Comparison of ENCODE assay signal across 21 cellular contexts in the genomic region with DNA sequence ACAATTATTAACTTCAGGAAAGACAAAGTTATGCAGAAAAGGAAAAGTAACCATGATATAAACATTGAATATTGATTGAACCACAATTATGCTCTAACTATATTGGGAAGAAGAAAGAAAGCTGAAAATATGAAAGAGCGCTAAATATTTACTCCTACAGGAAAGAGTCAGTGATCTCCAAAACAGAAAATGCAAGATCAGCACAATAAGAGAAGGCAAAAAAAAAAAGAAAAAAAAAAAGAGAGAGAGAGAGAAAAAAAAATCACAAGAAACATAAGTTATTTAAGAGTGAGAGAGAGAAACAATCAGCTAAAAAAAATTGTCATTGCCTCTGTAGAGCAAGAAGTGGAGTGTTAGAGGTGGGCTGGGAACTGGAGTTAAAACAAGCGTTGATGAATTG. TPM values are rescaled to one million over a fixed set of nuclear protein-coding genes. Genes with fewer than 3 reads are reported as not detected.
DNase-seq lines count a peak whose midpoint lies in the region; ATAC-seq and TF ChIP-seq lines count a peak whose summit lies in the region.
"Had no signal": no experiment of that assay in that cellular context is flagged by ENCODE, and none has a peak within 500 bp of the region (broad histone marks: within the 10 kb centered on the region; RNA-seq: fewer than 3 reads in every experiment).

No MANE protein-coding gene starts in this region.

- DNase-seq in activated T-cell treated with anti-CD3 and anti-CD28 coated beads, Interleukin-2, amount 50 U/mL, for 72 hours: no peak
- no peak for DNase-seq in activated T-cell treated with anti-CD3 and anti-CD28 coated beads, Interleukin-2, amount 50 U/mL, for 24 hours
- DNase-seq in IMR-90 (no peak), endothelial cell (ENCODE audit: low spot score) (no peak), upper lobe of right lung (no peak), SJCRH30 (no peak)
- DNase-seq: DMS53, EL, Karpas-422, NCI-H1694 treated with DMSO at 0.1 percent for 48 hours, NCI-H2081 treated with DMSO at 0.1 percent for 48 hours, NCI-H2171 treated with DMSO at 0.1 percent for 48 hours, NCI-H446, NCI-H526, Peyer's patch had no signal

- H3K4ac ChIP-seq in IMR-90 (ENCODE audit: low read depth, low read length): no peak overlapping the region

- no CpG with 5 or more reads among the region's 2 CpGs for WGBS in IMR-90 (ENCODE audit: extremely low coverage in 2 of 2, insufficient read length in 1 of 2), 2 experiments

- no peaks in the 10 kb centered on the region for H4K20me1 ChIP-seq in IMR-90 (ENCODE audit: insufficient read depth, low read length)
- H4K20me1 ChIP-seq: BLaER1 treated with 17β-estradiol and CSF1 and Interleukin-3, amounts not matched to agents 10 nM and 100 nM had no signal

- no peak overlapping the region for H2BK20ac ChIP-seq in IMR-90 (ENCODE audit: low read depth, low read length)

- peaks cover 0 to 17% of the 10 kb centered on the region in 2 donors for H3K36me3 Mint-ChIP-seq in activated T-cell treated with anti-CD3 and anti-CD28 coated beads, Interleukin-2, amount 50 U/mL, for 72 hours (ENCODE audit: insufficient read depth in 2 of 2)
- H3K36me3 Mint-ChIP-seq in activated T-cell treated with anti-CD3 and anti-CD28 coated beads, Interleukin-2, amount 50 U/mL, for 24 hours (ENCODE audit: low read depth): peaks cover 79% of the 10 kb centered on the region
- H3K36me3 Mint-ChIP-seq in endothelial cell (ENCODE audit: low read depth, unreplicated experiment): peaks cover 7% of the 10 kb centered on the region
- peaks cover 52% of the 10 kb centered on the region for H3K36me3 Mint-ChIP-seq in stimulated activated memory B cell treated with anti-CD40 and anti-IgM and Interleukin-4, amounts not matched to agents 10 μg/mL and 1 μg/mL and 100 μg/mL, for 72 hours

- H3K4me1 ChIP-seq in IMR-90 (ENCODE audit: control insufficient read depth, insufficient read depth, low read length) (no peaks in the 10 kb centered on the region), upper lobe of right lung (no peaks in the 10 kb centered on the region), SJCRH30 (no peaks in the 10 kb centered on the region)
- H3K4me1 ChIP-seq: Peyer's patch, SJSA1 had no signal

- H3K9me1 ChIP-seq in IMR-90 (ENCODE audit: insufficient read depth, low read length): no peaks in the 10 kb centered on the region

- no TSS peak for BruUV-seq in IMR-90 (replicated peaks; lab: Mats Ljungman, UMichigan)

- no peak overlapping the region for H2BK15ac ChIP-seq in IMR-90 (ENCODE audit: low read depth, low read length)

- ATAC-seq in activated T-cell treated with anti-CD3 and anti-CD28 coated beads, Interleukin-2, amount 50 U/mL, for 72 hours (replicated peaks in 1 of 2): no peak
- ATAC-seq in IMR-90 (ENCODE audit: low read depth) (no peak), HG03442 (IDR thresholded peaks at IDR 0.05; ENCODE audit: unreplicated experiment) (no peak), upper lobe of right lung (no peak)
- no peak for ATAC-seq in stimulated activated memory B cell treated with anti-CD40 and anti-IgM and Interleukin-4, amounts not matched to agents 10 μg/mL and 1 μg/mL and 100 μg/mL, for 72 hours

- no peak overlapping the region for H3K14ac ChIP-seq in IMR-90 (replicated peaks; ENCODE audit: low read depth, low read length)

- no peaks in the 10 kb centered on the region for H3K9me3 ChIP-seq in IMR-90 (ENCODE audit: control insufficient read depth, insufficient read depth, low read length)
- H3K9me3 ChIP-seq in upper lobe of right lung: no peaks in the 10 kb centered on the region
- H3K9me3 ChIP-seq in SJCRH30 (replicated peaks): no peaks in the 10 kb centered on the region
- H3K9me3 ChIP-seq: BLaER1 treated with 17β-estradiol and CSF1 and Interleukin-3, amounts not matched to agents 10 nM and 100 nM; HAP-1; Peyer's patch; SJSA1 had no signal

- H3K4me3 Mint-ChIP-seq in activated T-cell treated with anti-CD3 and anti-CD28 coated beads, Interleukin-2, amount 50 U/mL, for 72 hours: no peak overlapping the region
- no peak overlapping the region for H3K4me3 Mint-ChIP-seq in activated T-cell treated with anti-CD3 and anti-CD28 coated beads, Interleukin-2, amount 50 U/mL, for 24 hours
- no peak overlapping the region for H3K4me3 Mint-ChIP-seq in endothelial cell (ENCODE audit: unreplicated experiment)
- H3K4me3 Mint-ChIP-seq in stimulated activated memory B cell treated with anti-CD40 and anti-IgM and Interleukin-4, amounts not matched to agents 10 μg/mL and 1 μg/mL and 100 μg/mL, for 72 hours: no peak overlapping the region

- no peaks in the 10 kb centered on the region for H3K4me1 Mint-ChIP-seq in activated T-cell treated with anti-CD3 and anti-CD28 coated beads, Interleukin-2, amount 50 U/mL, for 72 hours (ENCODE audit: low read depth)
- H3K4me1 Mint-ChIP-seq in activated T-cell treated with anti-CD3 and anti-CD28 coated beads, Interleukin-2, amount 50 U/mL, for 24 hours (ENCODE audit: low read depth): peaks cover 2% of the 10 kb centered on the region
- H3K4me1 Mint-ChIP-seq in endothelial cell (ENCODE audit: unreplicated experiment): no peaks in the 10 kb centered on the region
- H3K4me1 Mint-ChIP-seq in stimulated activated memory B cell treated with anti-CD40 and anti-IgM and Interleukin-4, amounts not matched to agents 10 μg/mL and 1 μg/mL and 100 μg/mL, for 72 hours: no peaks in the 10 kb centered on the region

- TF ChIP-seq POLR2A in IMR-90 (IDR thresholded peaks at IDR 0.05; ENCODE audit: low read depth, low read length): no peak

- H2BK5ac ChIP-seq in IMR-90 (ENCODE audit: low read depth, low read length, poor library complexity, severe bottlenecking): no peak overlapping the region

- dilution Hi-C loops in IMR-90 (cut with HindIII; ENCODE audit: low sequenced_read_pairs, unreplicated experiment): no loop called here

- no peaks in the 10 kb centered on the region for H3K9me3 Mint-ChIP-seq in activated T-cell treated with anti-CD3 and anti-CD28 coated beads, Interleukin-2, amount 50 U/mL, for 72 hours
- H3K9me3 Mint-ChIP-seq in activated T-cell treated with anti-CD3 and anti-CD28 coated beads, Interleukin-2, amount 50 U/mL, for 24 hours: no peaks in the 10 kb centered on the region
- no peaks in the 10 kb centered on the region for H3K9me3 Mint-ChIP-seq in endothelial cell (ENCODE audit: unreplicated experiment)
- H3K9me3 Mint-ChIP-seq in stimulated activated memory B cell treated with anti-CD40 and anti-IgM and Interleukin-4, amounts not matched to agents 10 μg/mL and 1 μg/mL and 100 μg/mL, for 72 hours: no peaks in the 10 kb centered on the region

- no peaks in the 10 kb centered on the region for H3K27me3 ChIP-seq in IMR-90 (ENCODE audit: control insufficient read depth, insufficient read depth, low read length)
- H3K27me3 ChIP-seq in upper lobe of right lung: no peaks in the 10 kb centered on the region
- H3K27me3 ChIP-seq in SJCRH30: no peaks in the 10 kb centered on the region
- H3K27me3 ChIP-seq: BLaER1 treated with 17β-estradiol and CSF1 and Interleukin-3, amounts not matched to agents 10 nM and 100 nM; Peyer's patch; SJSA1 had no signal

- TF ChIP-seq RAD21 in IMR-90 (IDR thresholded peaks at IDR 0.05; ENCODE audit: low read length): no peak

- no peaks in the 10 kb centered on the region for H3K79me1 ChIP-seq in IMR-90 (ENCODE audit: low read depth in 1 of 2, low read length in 2 of 2)

- H3K18ac ChIP-seq in IMR-90 (ENCODE audit: low read depth, low read length): no peak overlapping the region

- H3K4me2 ChIP-seq in IMR-90 (ENCODE audit: low read depth, low read length): no peak overlapping the region
- H3K4me2 ChIP-seq: BLaER1 treated with 17β-estradiol and CSF1 and Interleukin-3, amounts not matched to agents 10 nM and 100 nM had no signal

- peak overlapping the region; percentile 85 for H3K27ac Mint-ChIP-seq in activated T-cell treated with anti-CD3 and anti-CD28 coated beads, Interleukin-2, amount 50 U/mL, for 72 hours
- no peak overlapping the region for H3K27ac Mint-ChIP-seq in activated T-cell treated with anti-CD3 and anti-CD28 coated beads, Interleukin-2, amount 50 U/mL, for 24 hours
- peak overlapping the region; percentile 8 for H3K27ac Mint-ChIP-seq in endothelial cell (ENCODE audit: unreplicated experiment)
- peak overlapping the region; percentile 23 for H3K27ac Mint-ChIP-seq in stimulated activated memory B cell treated with anti-CD40 and anti-IgM and Interleukin-4, amounts not matched to agents 10 μg/mL and 1 μg/mL and 100 μg/mL, for 72 hours

- H4K8ac ChIP-seq in IMR-90 (ENCODE audit: low read depth in 2 of 2, low read length in 2 of 2): no peak overlapping the region

- H3K56ac ChIP-seq in IMR-90 (ENCODE audit: extremely low read depth, insufficient read depth, low read length): no peak overlapping the region

- H3K36me3 ChIP-seq in IMR-90 (ENCODE audit: control insufficient read depth, insufficient read depth, low read length) (peaks cover 2% of the 10 kb centered on the region), upper lobe of right lung (peaks cover 13% of the 10 kb centered on the region), SJCRH30 (no peaks in the 10 kb centered on the region)
- H3K36me3 ChIP-seq: SJSA1 had no signal

- CTCF ChIA-PET in IMR-90 (lab: Yijun Ruan, JAX): interaction anchor here (0.8 kb wide), 1 partner anchor 19 kb away, joined by 3 read pairs; no protein-coding TSS in a partner anchor

- H4K5ac ChIP-seq in IMR-90 (ENCODE audit: low read depth, low read length): no peak overlapping the region

- H4K91ac ChIP-seq in IMR-90 (ENCODE audit: insufficient read depth, low read depth, low read length): no peak overlapping the region

- no peak for TF ChIP-seq CTCF in IMR-90 (conservative IDR thresholded peaks at IDR 0.05; ENCODE audit: low read depth, low read length)
- no peak for TF ChIP-seq CTCF in endothelial cell (IDR thresholded peaks at IDR 0.05; ENCODE audit: unreplicated experiment)
- TF ChIP-seq CTCF in upper lobe of right lung (IDR thresholded peaks at IDR 0.05): no peak

- H2AFZ ChIP-seq in IMR-90 (replicated peaks; ENCODE audit: low read length, poor library complexity): no peak overlapping the region

- H2AK9ac ChIP-seq in IMR-90 (replicated peaks; ENCODE audit: low read depth, low read length, poor library complexity): no peak overlapping the region

- no peak overlapping the region for H3K9ac ChIP-seq in IMR-90 (ENCODE audit: low read depth, low read length)
- H3K9ac ChIP-seq: BLaER1 treated with 17β-estradiol and CSF1 and Interleukin-3, amounts not matched to agents 10 nM and 100 nM had no signal

- H3K23ac ChIP-seq in IMR-90 (ENCODE audit: low read depth, low read length): no peak overlapping the region

- intact Hi-C loops in IMR-90 (cut with micrococcal nuclease) (no loop called here), upper lobe of right lung (cut with DNase I) (no loop called here)

- in situ Hi-C loops in IMR-90 (cut with MboI; ENCODE audit: low sequenced_read_pairs): no loop called here

- no peaks in the 10 kb centered on the region for H3K27me3 Mint-ChIP-seq in activated T-cell treated with anti-CD3 and anti-CD28 coated beads, Interleukin-2, amount 50 U/mL, for 72 hours (ENCODE audit: low read depth)
- no peaks in the 10 kb centered on the region for H3K27me3 Mint-ChIP-seq in activated T-cell treated with anti-CD3 and anti-CD28 coated beads, Interleukin-2, amount 50 U/mL, for 24 hours
- H3K27me3 Mint-ChIP-seq in endothelial cell (ENCODE audit: unreplicated experiment): peaks cover 1% of the 10 kb centered on the region
- no peaks in the 10 kb centered on the region for H3K27me3 Mint-ChIP-seq in stimulated activated memory B cell treated with anti-CD40 and anti-IgM and Interleukin-4, amounts not matched to agents 10 μg/mL and 1 μg/mL and 100 μg/mL, for 72 hours

- no peak overlapping the region for H3K4me3 ChIP-seq in IMR-90 (ENCODE audit: insufficient read depth, low read depth, low read length)
- H3K4me3 ChIP-seq in upper lobe of right lung: no peak overlapping the region
- no peak overlapping the region for H3K4me3 ChIP-seq in SJCRH30
- H3K4me3 ChIP-seq: BLaER1 treated with 17β-estradiol and CSF1 and Interleukin-3, amounts not matched to agents 10 nM and 100 nM; HAP-1; Peyer's patch; SJSA1 had no signal

- no peak overlapping the region for H2AK5ac ChIP-seq in IMR-90 (ENCODE audit: low read depth, low read length)

- H2BK120ac ChIP-seq in IMR-90 (ENCODE audit: low read depth, low read length): no peak overlapping the region

- no peak overlapping the region for H3K27ac ChIP-seq in IMR-90 (ENCODE audit: insufficient read depth, low read length)
- H3K27ac ChIP-seq in upper lobe of right lung: no peak overlapping the region
- H3K27ac ChIP-seq in SJCRH30: no peak overlapping the region
- H3K27ac ChIP-seq: 22Rv1; BLaER1 treated with 17β-estradiol and CSF1 and Interleukin-3, amounts not matched to agents 10 nM and 100 nM; Peyer's patch; SJSA1 had no signal

- POLR2A ChIA-PET in IMR-90 (lab: Charles Lee; ENCODE audit: unreplicated experiment): interaction anchor here (0.6 kb wide), 1 partner anchor 28 kb away, joined by 6 read pairs; no protein-coding TSS in a partner anchor

RNA-seq across cellular contexts. Expression of a gene that starts 28.9 kb away (rescaled TPM):
- total RNA-seq in activated T-cell treated with anti-CD3 and anti-CD28 coated beads, Interleukin-2, amount 50 U/mL, for 72 hours: 1 to 10 TPM; 8.8 to 9.4 TPM
- total RNA-seq in IMR-90 (2012; rRNA removed) (5.2 and 6.4 TPM in 2 replicates), endothelial cell (ENCODE audit: unreplicated experiment) (10.5 TPM), upper lobe of right lung (6.8 TPM)
- 7.7 and 8.4 TPM in 2 replicates for polyA plus RNA-seq in IMR-90 (2012; rRNA removed)
- 3.4 and 4.4 TPM in 2 replicates for polyA plus RNA-seq in IMR-90 (2012; cell fraction: cytosol; rRNA removed)
- polyA plus RNA-seq in IMR-90 (2012; cell fraction: nucleus; rRNA removed; ENCODE audit: low replicate concordance): 1.1 and 3.5 TPM in 2 replicates
- total RNA-seq in SJCRH30 (2014; rRNA removed; shearing (Covaris generic)): 4.6 and 7.5 TPM in 2 replicates

RNA-seq across cellular contexts. Expression of a gene that starts 60.0 kb away (rescaled TPM):
- total RNA-seq in activated T-cell treated with anti-CD3 and anti-CD28 coated beads, Interleukin-2, amount 50 U/mL, for 72 hours: 10 to 100 TPM; 72.3 to 75.2 TPM
- total RNA-seq in IMR-90 (2012; rRNA removed) (32.6 and 50.0 TPM in 2 replicates), endothelial cell (ENCODE audit: unreplicated experiment) (41.9 TPM), upper lobe of right lung (40.5 TPM)
- polyA plus RNA-seq in IMR-90 (2012; rRNA removed): 25.4 and 29.7 TPM in 2 replicates
- 6.2 and 12.6 TPM in 2 replicates for polyA plus RNA-seq in IMR-90 (2012; cell fraction: cytosol; rRNA removed)
- 2.9 and 22.9 TPM in 2 replicates for polyA plus RNA-seq in IMR-90 (2012; cell fraction: nucleus; rRNA removed; ENCODE audit: low replicate concordance)
- 56.6 and 62.4 TPM in 2 replicates for total RNA-seq in SJCRH30 (2014; rRNA removed; shearing (Covaris generic))
